ENCODE assay signal across 12 cellular contexts in the genomic region with DNA sequence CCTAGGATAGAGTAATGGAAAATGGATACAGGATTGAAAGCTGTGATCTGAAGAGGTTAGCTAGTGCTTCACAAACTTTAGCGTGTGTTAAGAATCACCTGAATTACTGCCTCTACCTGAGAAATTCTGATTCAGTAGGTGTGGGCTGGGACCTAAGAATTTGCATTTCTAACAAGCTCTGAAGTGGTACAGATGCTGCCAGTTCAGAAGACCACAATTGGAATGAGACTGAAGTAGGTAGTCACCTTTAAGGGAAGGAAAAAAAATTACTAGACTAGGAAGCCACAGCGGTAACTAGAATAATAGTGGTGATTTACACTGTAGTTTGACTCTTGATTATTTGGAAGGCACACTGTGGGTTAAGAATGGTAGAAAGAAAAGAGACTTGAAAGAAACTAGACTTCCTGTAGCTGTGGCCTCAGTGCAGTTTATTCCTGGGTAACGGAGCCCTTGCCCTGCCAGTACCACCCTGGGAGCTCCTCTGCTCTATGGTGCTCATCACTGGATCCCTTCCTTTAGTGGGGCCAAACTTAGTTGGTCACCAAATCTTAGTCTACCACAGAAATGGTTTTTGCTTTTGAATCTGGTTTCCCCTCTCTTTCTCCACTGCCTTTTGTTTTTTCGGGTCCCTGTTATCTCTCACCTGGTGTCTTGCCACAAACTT. TPM values are rescaled to one million over a fixed set of nuclear protein-coding genes. Genes with fewer than 3 reads are reported as not detected.
DNase-seq lines count a peak whose midpoint lies in the region; ATAC-seq, FAIRE-seq and TF ChIP-seq lines count a peak whose summit lies in the region.
"Had no signal": no experiment of that assay in that cellular context is flagged by ENCODE, and none has a peak within 500 bp of the region (broad histone marks: within the 10 kb centered on the region; RNA-seq: fewer than 3 reads in every experiment).

No MANE protein-coding gene starts in this region.

- peak overlapping the region; percentile 91 for H3K27ac Mint-ChIP-seq in activated CD4-positive, alpha-beta memory T cell treated with anti-CD3 and anti-CD28 coated beads for 36 hours

- peak overlapping the region; percentile 3 for H3K4me3 Mint-ChIP-seq in activated CD4-positive, alpha-beta memory T cell treated with anti-CD3 and anti-CD28 coated beads for 36 hours

- CTCF ChIA-PET in activated CD4-positive, alpha-beta memory T cell treated with anti-CD3 and anti-CD28 coated beads for 36 hours (lab: Charles Lee) = interaction anchor here (0.8 to 1.5 kb wide), 6 partner anchors 15 to 137 kb away, joined by 3 to 6 read pairs (median 4); no protein-coding TSS in a partner anchor

- no peak overlapping the region for H3K4me3 ChIP-seq in lower lobe of right lung
- H3K4me3 ChIP-seq: SJCRH30 had no signal

- intact Hi-C loops in activated CD4-positive, alpha-beta memory T cell treated with anti-CD3 and anti-CD28 coated beads for 36 hours (cut with micrococcal nuclease) = loop anchor here (1.0 kb wide), 2 partner anchors 17 to 37 kb away; no protein-coding TSS in a partner anchor
- intact Hi-C loops in lower lobe of right lung (cut with DNase I) = no loop called here

- peaks cover 51% of the 10 kb centered on the region for H3K4me1 ChIP-seq in lower lobe of right lung

- peaks cover 39% of the 10 kb centered on the region for H3K36me3 Mint-ChIP-seq in activated CD4-positive, alpha-beta memory T cell treated with anti-CD3 and anti-CD28 coated beads for 36 hours

- H3K27me3 ChIP-seq in lower lobe of right lung (ENCODE audit: low read depth) = no peaks in the 10 kb centered on the region
- H3K27me3 ChIP-seq: SJCRH30 had no signal

- peak overlapping the region; percentile 20 for H3K27ac ChIP-seq in lower lobe of right lung
- H3K27ac ChIP-seq: SJCRH30 had no signal

- DNase-seq in stimulated activated CD4-positive, alpha-beta T cell treated with anti-CD3 and anti-CD28 coated beads, Interleukin-2, amount 100 ng/mL, for 4 hours (ENCODE audit: low read depth) = peak; percentile 37
- no peak for DNase-seq in stimulated activated CD4-positive, alpha-beta T cell treated with anti-CD3 and anti-CD28 coated beads, Interleukin-2, amount 100 ng/mL, for 24 hours
- DNase-seq in activated CD4-positive, alpha-beta memory T cell treated with anti-CD3 and anti-CD28 coated beads for 36 hours = peak; percentile 39
- DNase-seq in lower lobe of right lung (no peak), NCI-H748 treated with DMSO at 0.1 percent for 48 hours (lab: John Stamatoyannopoulos, UW) (no peak), urothelium cell line (ENCODE audit: low spot score) (no peak), epidermal melanocyte (ENCODE audit: insufficient read length, low spot score) (no peak)
- DNase-seq: AML-193, NCI-H1694, SJCRH30 had no signal

- ATAC-seq in lower lobe of right lung = no peak
- ATAC-seq in GM19397 (IDR thresholded peaks at IDR 0.05; ENCODE audit: unreplicated experiment) = no peak

- no peak for FAIRE-seq in urothelium cell line (lab: Jason Lieb, UNC)
- FAIRE-seq: islet of Langerhans had no signal

- H3K9me3 Mint-ChIP-seq in activated CD4-positive, alpha-beta memory T cell treated with anti-CD3 and anti-CD28 coated beads for 36 hours = no peaks in the 10 kb centered on the region

- H3K27me3 Mint-ChIP-seq in activated CD4-positive, alpha-beta memory T cell treated with anti-CD3 and anti-CD28 coated beads for 36 hours = no peaks in the 10 kb centered on the region

- peaks cover 91% of the 10 kb centered on the region for H3K36me3 ChIP-seq in lower lobe of right lung

- H3K4me1 Mint-ChIP-seq in activated CD4-positive, alpha-beta memory T cell treated with anti-CD3 and anti-CD28 coated beads for 36 hours (ENCODE audit: low read depth) = peaks cover 66% of the 10 kb centered on the region

- TF ChIP-seq CTCF in lower lobe of right lung (IDR thresholded peaks at IDR 0.05) = no peak

- POLR2A ChIA-PET in activated CD4-positive, alpha-beta memory T cell treated with anti-CD3 and anti-CD28 coated beads for 36 hours (lab: Charles Lee) = interaction anchor here (0.9 to 2.2 kb wide), 8 partner anchors 9 to 51 kb away, joined by 3 to 16 read pairs (median 7); a partner anchor contains a TSS

- H3K9me3 ChIP-seq in lower lobe of right lung = no peaks in the 10 kb centered on the region
- H3K9me3 ChIP-seq: SJCRH30 had no signal

RNA-seq across cellular contexts. Expression of a gene that starts 43.6 kb away (rescaled TPM):
- total RNA-seq in activated CD4-positive, alpha-beta memory T cell treated with anti-CD3 and anti-CD28 coated beads for 36 hours = 10 to 100 TPM; 64.3 to 67.8 TPM
- total RNA-seq in lower lobe of right lung = 72.4 TPM

RNA-seq across cellular contexts. Expression of a gene that starts 48.4 kb away (rescaled TPM):
- total RNA-seq in activated CD4-positive, alpha-beta memory T cell treated with anti-CD3 and anti-CD28 coated beads for 36 hours = 10 to 100 TPM; 15.1 to 15.3 TPM
- total RNA-seq in lower lobe of right lung = 20.3 TPM

Comparison
In these comparisons a context has a peak if more than half of its experiments do, and no peak if none do; other contexts are left out.
1. DNase-seq: peak in stimulated activated CD4-positive, alpha-beta T cell treated with anti-CD3 and anti-CD28 coated beads, Interleukin-2, amount 100 ng/mL, for 4 hours (single experiment) and activated CD4-positive, alpha-beta memory T cell treated with anti-CD3 and anti-CD28 coated beads for 36 hours (single experiment); none in stimulated activated CD4-positive, alpha-beta T cell treated with anti-CD3 and anti-CD28 coated beads, Interleukin-2, amount 100 ng/mL, for 24 hours (0 of 2), lower lobe of right lung (single experiment), NCI-H748 treated with DMSO at 0.1 percent for 48 hours (single experiment), urothelium cell line (single experiment) and epidermal melanocyte (single experiment).